Comparison of ENCODE assay signal across 17 cellular contexts in genomic region chr11:47337229-47337924, GRCh38. TPM values are rescaled to one million over a fixed set of nuclear protein-coding genes. Genes with fewer than 3 reads are reported as not detected.
DNase-seq lines count a peak whose midpoint lies in the region; ATAC-seq, FAIRE-seq and TF ChIP-seq lines count a peak whose summit lies in the region.
"Had no signal": no experiment of that assay in that cellular context is flagged by ENCODE, and none has a peak within 500 bp of the region (broad histone marks: within the 10 kb centered on the region; RNA-seq: fewer than 3 reads in every experiment).

No MANE protein-coding gene starts in this region.

- no peak overlapping the region for H3K4me3 ChIP-seq in HepG2 (replicated peaks in 1 of 3; ENCODE audit: insufficient read depth in 1 of 3, low read depth in 2 of 3, low read length in 3 of 3)
- H3K4me3 ChIP-seq in right lobe of liver, result no peak overlapping the region
- no peak overlapping the region for H3K4me3 ChIP-seq in PC-9
- H3K4me3 ChIP-seq in right atrium auricular region, result no peak overlapping the region
- no peak overlapping the region for H3K4me3 ChIP-seq in small intestine (ENCODE audit: low read depth in 1 of 2, low read length in 2 of 2)
- H3K4me3 ChIP-seq: HAP-1 had no signal

- no peak overlapping the region for H3K27ac ChIP-seq in HepG2 (ENCODE audit: extremely low read length, insufficient read depth, low read length)
- no peak overlapping the region for H3K27ac ChIP-seq in right lobe of liver
- no peak overlapping the region for H3K27ac ChIP-seq in PC-9
- H3K27ac ChIP-seq in right atrium auricular region, result peak overlapping the region; percentile 31 to 32
- H3K27ac ChIP-seq in small intestine (ENCODE audit: low read depth in 1 of 2, low read length in 1 of 2), result no peak overlapping the region

- H3K36me3 ChIP-seq in HepG2 (replicated peaks in 1 of 2; ENCODE audit: control insufficient read depth in 1 of 2, insufficient read depth in 2 of 2, low read length in 2 of 2) (no peaks in the 10 kb centered on the region), right lobe of liver (no peaks in the 10 kb centered on the region), PC-9 (ENCODE audit: low read depth) (no peaks in the 10 kb centered on the region), right atrium auricular region (peaks cover 88% of the 10 kb centered on the region), small intestine (ENCODE audit: control insufficient read depth in 2 of 2, insufficient read depth in 2 of 2, low read length in 2 of 2) (no peaks in the 10 kb centered on the region)
- H3K36me3 ChIP-seq: BE2C, HAP-1 had no signal

- H2AFZ ChIP-seq in HepG2 (ENCODE audit: low read length) (no peak overlapping the region), PC-9 (no peak overlapping the region)

- TF ChIP-seq CTCF in HepG2 (CRISPR knock-in tag; IDR thresholded peaks at IDR 0.05) (no peak), right lobe of liver (IDR thresholded peaks at IDR 0.05) (no peak), PC-9 (conservative IDR thresholded peaks at IDR 0.05) (no peak), right atrium auricular region (IDR thresholded peaks at IDR 0.05) (no peak)

- WGBS in HepG2 (ENCODE audit: low lambda C conversion rate), result 52% methylated on average over 17 of the region's 34 CpGs
- 69% methylated on average over 8 of the region's 34 CpGs for WGBS in right lobe of liver (ENCODE audit: insufficient coverage, low coverage, low lambda C conversion rate, missing lambda C conversion rate)
- 83 to 89% (median 86%) methylated on average over 34 of the region's 34 CpGs for WGBS in small intestine, 3 donors

- in situ Hi-C loops in HepG2 (cut with HindIII; ENCODE audit: extremely low pct_ligation_motif_present, low pct_unique_long_range_greater_than_20kb), result no loop called here

- H3K4me1 ChIP-seq in HepG2 (ENCODE audit: insufficient read depth, low read length), result peaks cover 16% of the 10 kb centered on the region
- no peaks in the 10 kb centered on the region for H3K4me1 ChIP-seq in right lobe of liver
- H3K4me1 ChIP-seq in PC-9 (replicated peaks; ENCODE audit: insufficient read depth), result no peaks in the 10 kb centered on the region
- peaks cover 0 to 12% of the 10 kb centered on the region in 2 donors for H3K4me1 ChIP-seq in right atrium auricular region
- no peaks in the 10 kb centered on the region for H3K4me1 ChIP-seq in small intestine (ENCODE audit: control insufficient read depth in 2 of 2, insufficient read depth in 1 of 2, low read depth in 1 of 2, low read length in 1 of 2)
- H3K4me1 ChIP-seq: BE2C, HAP-1 had no signal

- H3K79me2 ChIP-seq in HepG2 (ENCODE audit: insufficient read depth, low read length), result no peaks in the 10 kb centered on the region
- no peaks in the 10 kb centered on the region for H3K79me2 ChIP-seq in PC-9 (ENCODE audit: low read depth)

- no peak for TF ChIP-seq EP300 in HepG2 (IDR thresholded peaks at IDR 0.05; ENCODE audit: low read depth in 2 of 2, low read length in 2 of 2)
- TF ChIP-seq EP300 in HepG2 (CRISPR knock-in tag; IDR thresholded peaks at IDR 0.05; ENCODE audit: borderline replicate concordance), result no peak

- H3K9ac ChIP-seq in HepG2 (ENCODE audit: insufficient read depth, low read depth, low read length), result no peak overlapping the region

- CTCF ChIA-PET in HepG2 (lab: Yijun Ruan, JAX; ENCODE audit: low intra/inter-chr PET ratio, low total read pairs) (no interaction called here), PC-9 (lab: Charles Lee) (no interaction called here)

- H3K27me3 ChIP-seq in HepG2 (ENCODE audit: control insufficient read depth in 1 of 2, insufficient read depth in 2 of 2, low read length in 2 of 2) (peaks cover 6 to 31% of the 10 kb centered on the region in 2 experiments; a peak in 4 of 5 replicates), right lobe of liver (no peaks in the 10 kb centered on the region), PC-9 (ENCODE audit: insufficient read depth, low read depth) (no peaks in the 10 kb centered on the region), right atrium auricular region (no peaks in the 10 kb centered on the region), small intestine (ENCODE audit: control insufficient read depth in 2 of 2, insufficient read depth in 2 of 2, low read length in 2 of 2) (no peaks in the 10 kb centered on the region)
- H3K27me3 ChIP-seq: BE2C had no signal

- no peak for TF ChIP-seq RAD21 in HepG2 (CRISPR knock-in tag; IDR thresholded peaks at IDR 0.05)

- intact Hi-C loops in HepG2 (cut with micrococcal nuclease; ENCODE audit: unreplicated experiment) (no loop called here), right lobe of liver (cut with DNase I) (no loop called here), PC-9 (cut with micrococcal nuclease; ENCODE audit: unreplicated experiment) (no loop called here)

- no peaks in the 10 kb centered on the region for H3K9me2 ChIP-seq in PC-9 (ENCODE audit: insufficient read depth)

- FAIRE-seq in HepG2 (lab: Jason Lieb, UNC) (no peak), small intestine (lab: Jason Lieb, UNC) (no peak)
- FAIRE-seq: RCC 7860 had no signal

- H3K4me2 ChIP-seq in HepG2 (ENCODE audit: low read depth, low read length), result no peak overlapping the region
- no peak overlapping the region for H3K4me2 ChIP-seq in PC-9

- H3K9me3 ChIP-seq in HepG2 (ENCODE audit: low read length) (no peaks in the 10 kb centered on the region), right lobe of liver (no peaks in the 10 kb centered on the region), PC-9 (ENCODE audit: insufficient read depth, low read depth) (no peaks in the 10 kb centered on the region), right atrium auricular region (no peaks in the 10 kb centered on the region), small intestine (ENCODE audit: control insufficient read depth, low read depth) (no peaks in the 10 kb centered on the region)
- H3K9me3 ChIP-seq: BE2C, HAP-1 had no signal

- BruUV-seq in HepG2 (replicated peaks; lab: Mats Ljungman, UMichigan) (no TSS peak), PC-9 (replicated peaks; lab: Mats Ljungman, UMichigan) (no TSS peak)

- TF ChIP-seq POLR2A in HepG2 (IDR thresholded peaks at IDR 0.05; ENCODE audit: insufficient read depth in 1 of 2, low read depth in 2 of 2, low read length in 2 of 2) (no peak), right lobe of liver (IDR thresholded peaks at IDR 0.05) (no peak)

- ATAC-seq in HepG2 (no peak), right lobe of liver (no peak), GM21390 (IDR thresholded peaks at IDR 0.05; ENCODE audit: unreplicated experiment) (no peak)

- no peaks in the 10 kb centered on the region for H3F3A ChIP-seq in PC-9 (ENCODE audit: insufficient read depth, low read depth)

- DNase-seq in HepG2 (ENCODE audit: low spot score), result no peak
- no peak for DNase-seq in right lobe of liver
- peak; percentile 37 to 59 for DNase-seq in PC-9
- DNase-seq in right atrium auricular region (ENCODE audit: low spot score), result no peak
- DNase-seq in small intestine, result peak; percentile 47
- DNase-seq in HUDEP-2 (lab: John Stamatoyannopoulos, UW; ENCODE audit: unreplicated experiment in 76 of 76), result no peak
- DNase-seq in GDM1 (lab: John Stamatoyannopoulos, UW), result no peak
- DNase-seq: BE2C, NCI-H1048, NCI-H146, NCI-H2081 treated with DMSO at 0.1 percent for 48 hours, SIG-M5 had no signal

- H4K20me1 ChIP-seq in HepG2 (ENCODE audit: insufficient read depth, low read length) (no peaks in the 10 kb centered on the region), PC-9 (ENCODE audit: insufficient read depth) (no peaks in the 10 kb centered on the region)

- POLR2A ChIA-PET in HepG2 (lab: Yijun Ruan, JAX) (no interaction called here), PC-9 (lab: Charles Lee; ENCODE audit: unreplicated experiment) (interaction anchor here (0.6 kb wide), 1 partner anchor 218 kb away, joined by 4 read pairs; no protein-coding TSS in a partner anchor)

RNA-seq across cellular contexts. Expression of gene MYBPC3, which starts 15.1 kb away (rescaled TPM):
- total RNA-seq in HepG2 (2016; rRNA removed; fragmentation: Illumina TruSeq; extraction: Trizol) (not detected in 2 replicates), right lobe of liver (under 1 TPM in 5 of 6 experiments, not detected in 1; 0.04 to 0.24 (median 0.13) TPM), PC-9 (2021) (not detected in 2 replicates), right atrium auricular region (1,000 to 10,000 TPM in 1 of 2 donors, 100 to 1,000 TPM in 1; 797 to 1,210 TPM)
- not detected in 2 replicates for total RNA-seq in HepG2 (2016; cell fraction: cytosol; rRNA removed; fragmentation: Illumina TruSeq; extraction: Trizol; ENCODE audit: low read depth)
- total RNA-seq in HepG2 (2016; cell fraction: insoluble cytoplasmic fraction; rRNA removed; fragmentation: Illumina TruSeq; extraction: Trizol), result not detected in 2 replicates
- not detected in 2 replicates for total RNA-seq in HepG2 (2016; cell fraction: membrane; rRNA removed; fragmentation: Illumina TruSeq; extraction: Trizol)
- total RNA-seq in HepG2 (2016; cell fraction: nucleus; rRNA removed; fragmentation: Illumina TruSeq; extraction: Trizol), result not detected in 2 replicates
- polyA plus RNA-seq in HepG2 (2011; rRNA removed) (0.01 TPM in 1 of 2 replicates, not detected in the other), small intestine (1 to 10 TPM in 1 of 3 donors, under 1 TPM in 1, not detected in 1; 0.04 to 5.4 TPM)
- polyA plus RNA-seq in HepG2 (2011; cell fraction: cytosol; rRNA removed), result not detected in 2 replicates
- not detected in 2 replicates for polyA plus RNA-seq in HepG2 (2011; cell fraction: nucleus; rRNA removed)
- polyA plus RNA-seq in HepG2 (2012), result not detected in 2 replicates
- not detected in 2 replicates for polyA plus RNA-seq in HepG2 (2016; cell fraction: cytosol; fragmentation: Illumina TruSeq; extraction: Trizol; ENCODE audit: low read depth)
- not detected in 2 replicates for polyA plus RNA-seq in HepG2 (2016; cell fraction: insoluble cytoplasmic fraction; fragmentation: Illumina TruSeq; extraction: Trizol; ENCODE audit: low read depth)
- polyA plus RNA-seq in HepG2 (2016; cell fraction: membrane; fragmentation: Illumina TruSeq; extraction: Trizol; ENCODE audit: low read depth), result not detected in 2 replicates
- not detected in 2 replicates for polyA plus RNA-seq in HepG2 (2016; cell fraction: nucleus; fragmentation: Illumina TruSeq; extraction: Trizol; ENCODE audit: insufficient read depth, low read depth)
- polyA minus RNA-seq in HepG2 (2011; rRNA and poly(A)+ RNA removed; ENCODE audit: low replicate concordance), result not detected in 2 replicates
- polyA minus RNA-seq in HepG2 (2011; cell fraction: cytosol; rRNA and poly(A)+ RNA removed), result not detected in 2 replicates
- polyA minus RNA-seq in HepG2 (2011; cell fraction: nucleus; rRNA and poly(A)+ RNA removed), result not detected in 2 replicates
- total RNA-seq: CD4-positive, alpha-beta memory T cell; HT1080 had no signal
- polyA plus RNA-seq: CD4-positive, alpha-beta memory T cell had no signal

RNA-seq across cellular contexts. Expression of gene SPI1, which starts 41.0 kb away (rescaled TPM):
- total RNA-seq in HepG2 (2016; rRNA removed; fragmentation: Illumina TruSeq; extraction: Trizol) (not detected in 2 replicates), right lobe of liver (10 to 100 TPM in 3 of 6 experiments, 1 to 10 TPM in 3; 7.5 to 29.1 (median 10.1) TPM), PC-9 (2021) (not detected in 2 replicates), right atrium auricular region (10 to 100 TPM in 1 of 2 donors, 1 to 10 TPM in 1; 7.5 to 23.1 TPM)
- not detected in 2 replicates for total RNA-seq in HepG2 (2016; cell fraction: cytosol; rRNA removed; fragmentation: Illumina TruSeq; extraction: Trizol; ENCODE audit: low read depth)
- not detected in 2 replicates for total RNA-seq in HepG2 (2016; cell fraction: insoluble cytoplasmic fraction; rRNA removed; fragmentation: Illumina TruSeq; extraction: Trizol)
- total RNA-seq in HepG2 (2016; cell fraction: membrane; rRNA removed; fragmentation: Illumina TruSeq; extraction: Trizol), result not detected in 2 replicates
- not detected in 2 replicates for total RNA-seq in HepG2 (2016; cell fraction: nucleus; rRNA removed; fragmentation: Illumina TruSeq; extraction: Trizol)
- polyA plus RNA-seq in HepG2 (2011; rRNA removed) (not detected in 2 replicates), small intestine (10 to 100 TPM in 2 of 3 donors, 1 to 10 TPM in 1; 3.4 to 25.4 (median 13.6) TPM)
- not detected in 2 replicates for polyA plus RNA-seq in HepG2 (2011; cell fraction: cytosol; rRNA removed)
- not detected in 2 replicates for polyA plus RNA-seq in HepG2 (2011; cell fraction: nucleus; rRNA removed)
- polyA plus RNA-seq in HepG2 (2012), result not detected in 2 replicates
- not detected in 2 replicates for polyA plus RNA-seq in HepG2 (2016; cell fraction: cytosol; fragmentation: Illumina TruSeq; extraction: Trizol; ENCODE audit: low read depth)
- not detected in 2 replicates for polyA plus RNA-seq in HepG2 (2016; cell fraction: insoluble cytoplasmic fraction; fragmentation: Illumina TruSeq; extraction: Trizol; ENCODE audit: low read depth)
- polyA plus RNA-seq in HepG2 (2016; cell fraction: membrane; fragmentation: Illumina TruSeq; extraction: Trizol; ENCODE audit: low read depth), result not detected in 2 replicates
- not detected in 2 replicates for polyA plus RNA-seq in HepG2 (2016; cell fraction: nucleus; fragmentation: Illumina TruSeq; extraction: Trizol; ENCODE audit: insufficient read depth, low read depth)
- 0.61 and 0.70 TPM in 2 replicates for polyA minus RNA-seq in HepG2 (2011; rRNA and poly(A)+ RNA removed; ENCODE audit: low replicate concordance)
- not detected in 2 replicates for polyA minus RNA-seq in HepG2 (2011; cell fraction: cytosol; rRNA and poly(A)+ RNA removed)
- polyA minus RNA-seq in HepG2 (2011; cell fraction: nucleus; rRNA and poly(A)+ RNA removed), result not detected in 2 replicates
- total RNA-seq: HT1080 had no signal

Comparison
In these comparisons a context has a peak if more than half of its experiments do, and no peak if none do; other contexts are left out.
1. DNase-seq: peak in PC-9 (2 of 2) and small intestine (single experiment); none in HepG2 (single experiment), right lobe of liver (0 of 3), right atrium auricular region (single experiment), HUDEP-2 (0 of 76) and GDM1 (single experiment).
2. H3K27ac ChIP-seq: peak in right atrium auricular region (2 of 2); none in HepG2 (single experiment), right lobe of liver (0 of 3), PC-9 (single experiment) and small intestine (0 of 2).
3. RNA of gene MYBPC3, which starts 15.1 kb away (total RNA-seq): 797 to 1,210 TPM in right atrium auricular region; 0.04 to 0.24 TPM in right lobe of liver, not detected in PC-9 and not detected in HepG2; every median in the first group is over 100 times any median in the second.